Comparison of ENCODE assay signal across 2 cellular contexts in genomic region chr20:53647286-53647821, GRCh38.
A peak's percentile ranks its signal among the peaks of the same experiment; 100 is the strongest.
TF ChIP-seq lines count a peak whose summit lies in the region.

No MANE protein-coding gene starts in this region.

TF ChIP-seq in GM12878, 131 proteins besides CTCF, POLR2A, EP300 and RAD21:
- no peak for TF ChIP-seq MLLT1 (IDR thresholded peaks at IDR 0.05)
- 0 out of 4 replicates have a peak, but pooled peaks of 1 of the 2 experiments have one; percentile 56 for TF ChIP-seq ETV6 (conservative IDR thresholded peaks at IDR 0.05 in 1 of 2, IDR thresholded peaks at IDR 0.05 in 1 of 2; ENCODE audit: borderline replicate concordance in 1 of 2, low read depth in 1 of 2)
- no peak for TF ChIP-seq RB1 (IDR thresholded peaks at IDR 0.05; ENCODE audit: borderline replicate concordance)
- no peak for TF ChIP-seq CHD1 (IDR thresholded peaks at IDR 0.05; ENCODE audit: low read depth, low read length)
- no peak for TF ChIP-seq IKZF1 (conservative IDR thresholded peaks at IDR 0.05)
- TF ChIP-seq ASH2L (IDR thresholded peaks at IDR 0.05; ENCODE audit: borderline replicate concordance, low read depth) = no peak
- TF ChIP-seq ZSCAN29 (IDR thresholded peaks at IDR 0.05) = no peak
- no peak for TF ChIP-seq USF1 (IDR thresholded peaks at IDR 0.05; ENCODE audit: borderline replicate concordance, extremely low read length, insufficient read depth, low read depth, low read length)
- no peak for TF ChIP-seq EZH2 (IDR thresholded peaks at IDR 0.05; ENCODE audit: borderline replicate concordance, control insufficient read depth, low read depth, low read length)
- 0 out of 2 replicates have a peak, but pooled peaks have one; percentile 4 for TF ChIP-seq NFXL1 (IDR thresholded peaks at IDR 0.05; ENCODE audit: borderline replicate concordance)
- no peak for TF ChIP-seq PRDM15 (CRISPR knock-in tag; IDR thresholded peaks at IDR 0.05)

TF ChIP-seq in HepG2, 621 proteins besides CTCF, POLR2A, EP300 and RAD21:
- TF ChIP-seq PHF21A (CRISPR knock-in tag; IDR thresholded peaks at IDR 0.05) (0 out of 2 replicates have a peak, but pooled peaks have one; percentile 38), SNAPC2 (CRISPR knock-in tag; IDR thresholded peaks at IDR 0.05) (no peak), ZXDC (CRISPR knock-in tag; IDR thresholded peaks at IDR 0.05) (0 out of 2 replicates have a peak, but pooled peaks have one; percentile 30), ZBTB38 (CRISPR knock-in tag; IDR thresholded peaks at IDR 0.05) (peak; percentile 14; the same call in 1 of the 2 replicates), CSRNP1 (CRISPR knock-in tag; IDR thresholded peaks at IDR 0.05) (no peak), RORA (CRISPR knock-in tag; IDR thresholded peaks at IDR 0.05) (0 out of 2 replicates have a peak, but pooled peaks have one; percentile 43), ZNF547 (CRISPR knock-in tag; IDR thresholded peaks at IDR 0.05) (0 out of 2 replicates have a peak, but pooled peaks have one; percentile 46), KLF12 (CRISPR knock-in tag; IDR thresholded peaks at IDR 0.05; ENCODE audit: borderline replicate concordance) (0 out of 2 replicates have a peak, but pooled peaks have one; percentile 31), ZBTB10 (CRISPR knock-in tag; IDR thresholded peaks at IDR 0.05; ENCODE audit: borderline replicate concordance) (0 out of 2 replicates have a peak, but pooled peaks have one; percentile 26), ZNF280D (CRISPR knock-in tag; IDR thresholded peaks at IDR 0.05) (no peak)
